In the genomic region with DNA sequence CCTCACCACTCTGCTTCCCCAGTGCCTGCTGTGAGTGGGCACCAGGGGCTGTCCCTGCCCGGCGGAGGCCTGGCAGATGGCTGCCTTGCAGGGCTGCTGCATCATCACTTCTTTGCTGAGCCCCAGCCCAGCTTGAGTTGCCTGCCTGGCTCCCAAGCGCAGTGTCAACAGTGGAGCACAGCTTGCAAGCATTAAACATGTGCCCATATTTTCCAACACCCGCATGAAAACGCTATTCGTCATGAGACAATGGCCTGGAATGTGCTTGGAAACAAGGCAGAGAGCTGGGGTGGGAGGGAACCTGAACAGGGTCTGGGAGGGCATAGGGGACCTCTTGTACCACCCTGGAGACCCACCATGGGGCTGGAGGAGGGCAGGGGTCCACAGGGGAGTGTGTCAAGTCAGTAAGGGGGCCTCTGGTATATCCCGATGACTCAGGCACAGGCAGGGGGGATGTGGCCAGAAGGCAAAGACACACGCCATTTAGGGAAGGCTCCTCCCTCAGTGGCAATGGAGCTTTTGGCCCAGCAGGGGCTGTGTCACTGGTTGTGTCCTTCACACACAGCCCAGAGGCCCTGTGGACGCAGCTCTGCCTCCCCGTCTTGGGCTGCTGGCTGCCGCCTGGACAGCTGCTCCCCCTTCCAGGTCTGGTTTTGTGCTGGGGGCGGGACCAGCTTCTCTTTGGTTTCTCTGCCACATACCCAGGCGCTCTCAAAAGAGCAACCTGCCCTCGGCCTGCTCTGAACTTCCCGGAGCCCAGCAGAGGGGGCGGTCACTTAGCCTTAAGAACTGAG, we compare ENCODE assay signal across 8 cellular contexts. TPM values are rescaled to one million over a fixed set of nuclear protein-coding genes. Genes with fewer than 3 reads are reported as not detected.
DNase-seq lines count a peak whose midpoint lies in the region; ATAC-seq and TF ChIP-seq lines count a peak whose summit lies in the region.

No MANE protein-coding gene starts in this region.

- H3K27ac ChIP-seq in esophagus squamous epithelium = peak overlapping the region; percentile 85 to 95 (median 90)

- peaks cover 34% of the 10 kb centered on the region for H3K4me1 ChIP-seq in BE2C
- peaks cover 73 to 99% (median 81%) of the 10 kb centered on the region in 3 donors for H3K4me1 ChIP-seq in esophagus squamous epithelium

- H3K9me3 ChIP-seq in BE2C (no peaks in the 10 kb centered on the region), esophagus squamous epithelium (no peaks in the 10 kb centered on the region)

- H3K27me3 ChIP-seq in BE2C = no peaks in the 10 kb centered on the region
- H3K27me3 ChIP-seq in esophagus squamous epithelium = no peaks in the 10 kb centered on the region

- 39 to 90% methylated on average over 4 to 6 of the region's 16 CpGs for WGBS in esophagus squamous epithelium, 2 donors

- intact Hi-C loops in esophagus squamous epithelium (cut with DNase I) = no loop called here

- TF ChIP-seq CTCF in BE2C (IDR thresholded peaks at IDR 0.05; ENCODE audit: low read depth, low read length) (peak; percentile 48), esophagus squamous epithelium (IDR thresholded peaks at IDR 0.05) (peak in 4 of 6 experiments; percentile 14 to 51 (median 34))

- peak; percentile 85 for DNase-seq in BE2C
- peak; percentile 72 for DNase-seq in NCI-H446 treated with DMSO at 0.1 percent for 48 hours (lab: John Stamatoyannopoulos, UW)
- DNase-seq in esophagus squamous epithelium (lab: John Stamatoyannopoulos, UW) = no peak
- DNase-seq in non-pigmented ciliary epithelial cell (ENCODE audit: low read depth) = peak; percentile 60
- no peak for DNase-seq in activated CD4-positive, alpha-beta T cell treated with anti-CD3 and anti-CD28 coated beads for 48 hours
- no peak for DNase-seq in NCI-H187 (lab: John Stamatoyannopoulos, UW)

- no peaks in the 10 kb centered on the region; the same call in 1 of the 2 replicates for H3K36me3 ChIP-seq in BE2C
- H3K36me3 ChIP-seq in esophagus squamous epithelium = no peaks in the 10 kb centered on the region

- ATAC-seq in HG02623 (IDR thresholded peaks at IDR 0.05; ENCODE audit: unreplicated experiment) = no peak
- no peak for ATAC-seq in HG03354 (IDR thresholded peaks at IDR 0.05; ENCODE audit: poor library complexity, severe bottlenecking, unreplicated experiment)

- no peak for TF ChIP-seq POLR2A in esophagus squamous epithelium (IDR thresholded peaks at IDR 0.05)

- H3K4me3 ChIP-seq in BE2C (ENCODE audit: low read depth, low read length) (no peak overlapping the region), esophagus squamous epithelium (no peak overlapping the region)

RNA-seq across cellular contexts. Expression of a gene that starts 17.4 kb away (rescaled TPM):
- 211 TPM for polyA plus RNA-seq in BE2C (2012; ENCODE audit: insufficient read depth, insufficient read length, low read depth)
- 10 to 100 TPM; 15.5 to 39.7 (median 27.5) TPM for total RNA-seq in esophagus squamous epithelium

RNA-seq across cellular contexts. Expression of a gene that starts 56.9 kb away (rescaled TPM):
- not detected for polyA plus RNA-seq in BE2C (2012; ENCODE audit: insufficient read depth, insufficient read length, low read depth)
- total RNA-seq in esophagus squamous epithelium = 10 to 100 TPM in 2 of 4 donors, 1 to 10 TPM in 2; 3.2 to 26.6 (median 9.1) TPM

Comparison
In these comparisons a context has a peak if more than half of its experiments do, and no peak if none do; other contexts are left out.
1. DNase-seq: peak in BE2C (single experiment), NCI-H446 treated with DMSO at 0.1 percent for 48 hours (single experiment) and non-pigmented ciliary epithelial cell (single experiment); none in esophagus squamous epithelium (single experiment), activated CD4-positive, alpha-beta T cell treated with anti-CD3 and anti-CD28 coated beads for 48 hours (single experiment) and NCI-H187 (0 of 2).